In genomic region chr12:111451232-111451631, GRCh38 we compare ENCODE assay signal across 12 cellular contexts. TPM values are rescaled to one million over a fixed set of nuclear protein-coding genes. Genes with fewer than 3 reads are reported as not detected.
DNase-seq lines count a peak whose midpoint lies in the region; ATAC-seq, FAIRE-seq and TF ChIP-seq lines count a peak whose summit lies in the region.
"Had no signal": no experiment of that assay in that cellular context is flagged by ENCODE, and none has a peak within 500 bp of the region (broad histone marks: within the 10 kb centered on the region; RNA-seq: fewer than 3 reads in every experiment).

No MANE protein-coding gene starts in this region.

- H3K36me3 Mint-ChIP-seq in CD8-positive, alpha-beta memory T cell: peaks cover 0 to 85% (median 11%) of the 10 kb centered on the region in 3 donors
- H3K36me3 Mint-ChIP-seq in activated naive CD8-positive, alpha-beta T cell treated with anti-CD3 and anti-CD28 coated beads, Interleukin-2, amount 10 ng/mL, durations not matched to agents 7 days and 5 days: peaks cover 19% of the 10 kb centered on the region

- H3K27me3 ChIP-seq in A673 (replicated peaks; ENCODE audit: insufficient read depth, low read depth, low read length, poor library complexity) (no peaks in the 10 kb centered on the region), muscle layer of duodenum (ENCODE audit: low read depth, low read length) (no peaks in the 10 kb centered on the region)
- H3K27me3 ChIP-seq in CD8-positive, alpha-beta memory T cell (ENCODE audit: insufficient read depth, low read length, poor library complexity, severe bottlenecking): no peaks in the 10 kb centered on the region
- H3K27me3 ChIP-seq: neural progenitor cell, stomach had no signal

- POLR2A ChIA-PET in A673 (lab: Charles Lee; ENCODE audit: low non-redundant PET): interaction anchor here (0.5 to 0.6 kb wide), 2 partner anchors 27 to 136 kb away, joined by 3 read pairs; no protein-coding TSS in a partner anchor
- POLR2A ChIA-PET in CD8-positive, alpha-beta memory T cell (lab: Charles Lee): interaction anchor here (0.5 to 2.7 kb wide), 5 partner anchors 16 to 1132 kb away, joined by 4 to 18 read pairs (median 8); no protein-coding TSS in a partner anchor
- POLR2A ChIA-PET in activated naive CD8-positive, alpha-beta T cell treated with anti-CD3 and anti-CD28 coated beads, Interleukin-2, amount 10 ng/mL, durations not matched to agents 7 days and 5 days (lab: Charles Lee): interaction anchor here (1.1 to 3.2 kb wide), 7 partner anchors 13 to 55 kb away, joined by 3 to 30 read pairs (median 8); partner anchors contain the start of gene SH2B3

- peaks cover 0 to 2% of the 10 kb centered on the region in 2 donors for H3K27me3 Mint-ChIP-seq in CD8-positive, alpha-beta memory T cell
- no peaks in the 10 kb centered on the region for H3K27me3 Mint-ChIP-seq in activated naive CD8-positive, alpha-beta T cell treated with anti-CD3 and anti-CD28 coated beads, Interleukin-2, amount 10 ng/mL, durations not matched to agents 7 days and 5 days

- CTCF ChIA-PET in A673 (lab: Charles Lee): interaction anchor here (0.5 to 2.4 kb wide), 14 partner anchors 8 to 121 kb away, joined by 3 to 37 read pairs (median 4); partner anchors contain the start of gene SH2B3
- CTCF ChIA-PET in CD8-positive, alpha-beta memory T cell (lab: Charles Lee): interaction anchor here (1.0 to 31.7 kb wide), 14 partner anchors 10 to 85 kb away, joined by 3 to 1032 read pairs (median 6); partner anchors contain the start of genes PHETA1 and SH2B3

- BruUV-seq in A673 (replicated peaks; lab: Mats Ljungman, UMichigan): no TSS peak

- H3K36me3 ChIP-seq in A673 (ENCODE audit: insufficient read depth, low read length, poor library complexity, severe bottlenecking) (peaks cover 90% of the 10 kb centered on the region), muscle layer of duodenum (ENCODE audit: control insufficient read depth in 1 of 2, insufficient read depth in 2 of 2, low read length in 2 of 2) (peaks cover 58 to 79% of the 10 kb centered on the region in 2 donors)
- peaks cover 39% of the 10 kb centered on the region for H3K36me3 ChIP-seq in CD8-positive, alpha-beta memory T cell (ENCODE audit: insufficient read depth, low read length)
- H3K36me3 ChIP-seq: neural progenitor cell had no signal

- H3K4me3 ChIP-seq in A673 (ENCODE audit: low read depth, low read length, poor library complexity, severe bottlenecking) (no peak overlapping the region), muscle layer of duodenum (ENCODE audit: low read depth in 1 of 2, low read length in 2 of 2) (no peak overlapping the region)
- H3K4me3 ChIP-seq in CD8-positive, alpha-beta memory T cell (ENCODE audit: low read length): no peak overlapping the region
- H3K4me3 ChIP-seq: neural progenitor cell, stomach had no signal

- no peak overlapping the region for H3K4me3 Mint-ChIP-seq in CD8-positive, alpha-beta memory T cell
- no peak overlapping the region for H3K4me3 Mint-ChIP-seq in activated naive CD8-positive, alpha-beta T cell treated with anti-CD3 and anti-CD28 coated beads, Interleukin-2, amount 10 ng/mL, durations not matched to agents 7 days and 5 days
- H3K4me3 Mint-ChIP-seq: neural progenitor cell had no signal

- no peak for FAIRE-seq in frontal cortex (lab: Jason Lieb, UNC)

- no peak for TF ChIP-seq CTCF in A673 (conservative IDR thresholded peaks at IDR 0.05; ENCODE audit: low read depth, low read length)
- no peak for TF ChIP-seq CTCF in GM13976 (IDR thresholded peaks at IDR 0.05; ENCODE audit: borderline replicate concordance, control extremely low read depth, extremely low read depth, insufficient read depth, missing control alignments)

- no peaks in the 10 kb centered on the region for H3K9me3 ChIP-seq in A673 (ENCODE audit: low read depth, low read length, poor library complexity, severe bottlenecking)
- no peaks in the 10 kb centered on the region for H3K9me3 ChIP-seq in CD8-positive, alpha-beta memory T cell (ENCODE audit: low read length)
- no peaks in the 10 kb centered on the region for H3K9me3 ChIP-seq in muscle layer of duodenum (ENCODE audit: control insufficient read depth in 1 of 2, low read length in 2 of 2)
- H3K9me3 ChIP-seq: stomach had no signal

- H3K4me1 ChIP-seq in A673 (ENCODE audit: insufficient read depth, low read length, poor library complexity, severe bottlenecking) (peaks cover 52% of the 10 kb centered on the region), muscle layer of duodenum (ENCODE audit: control insufficient read depth in 1 of 2, insufficient read depth in 2 of 2, low read length in 2 of 2) (peaks cover 15 to 26% of the 10 kb centered on the region in 2 donors)
- H3K4me1 ChIP-seq in CD8-positive, alpha-beta memory T cell (ENCODE audit: insufficient read depth, low read length): peaks cover 17% of the 10 kb centered on the region
- H3K4me1 ChIP-seq: neural progenitor cell had no signal

- H3K9me3 Mint-ChIP-seq in CD8-positive, alpha-beta memory T cell: no peaks in the 10 kb centered on the region
- H3K9me3 Mint-ChIP-seq in activated naive CD8-positive, alpha-beta T cell treated with anti-CD3 and anti-CD28 coated beads, Interleukin-2, amount 10 ng/mL, durations not matched to agents 7 days and 5 days: no peaks in the 10 kb centered on the region
- H3K9me3 Mint-ChIP-seq: neural progenitor cell had no signal

- H3K4me1 Mint-ChIP-seq in CD8-positive, alpha-beta memory T cell: peaks cover 43 to 54% (median 45%) of the 10 kb centered on the region in 3 donors
- H3K4me1 Mint-ChIP-seq in activated naive CD8-positive, alpha-beta T cell treated with anti-CD3 and anti-CD28 coated beads, Interleukin-2, amount 10 ng/mL, durations not matched to agents 7 days and 5 days: peaks cover 36% of the 10 kb centered on the region

- peak; percentile 23 for ATAC-seq in activated naive CD8-positive, alpha-beta T cell treated with anti-CD3 and anti-CD28 coated beads, Interleukin-2, amount 10 ng/mL, durations not matched to agents 7 days and 5 days (ENCODE audit: low read depth)

- peak overlapping the region; percentile 65 for H3K27ac ChIP-seq in A673 (ENCODE audit: low read depth, low read length, poor library complexity, severe bottlenecking)
- no peak overlapping the region for H3K27ac ChIP-seq in CD8-positive, alpha-beta memory T cell (ENCODE audit: low read depth, low read length)
- H3K27ac ChIP-seq in muscle layer of duodenum (ENCODE audit: low read length): peak overlapping the region; percentile 3
- H3K27ac ChIP-seq: neural progenitor cell had no signal

- DNase-seq in A673 (ENCODE audit: low spot score) (no peak), NCI-H526 (lab: John Stamatoyannopoulos, UW) (no peak), GM13976 (ENCODE audit: low spot score) (no peak), frontal cortex (ENCODE audit: low spot score in 2 of 2) (no peak), HPDE6-E6E7 (ENCODE audit: extremely low spot score) (no peak)
- no peak for DNase-seq in CD8-positive, alpha-beta memory T cell
- no peak for DNase-seq in activated naive CD8-positive, alpha-beta T cell treated with anti-CD3 and anti-CD28 coated beads, Interleukin-2, amount 10 ng/mL, durations not matched to agents 7 days and 5 days
- DNase-seq: activated CD4-positive, CD25-positive, alpha-beta regulatory T cell; activated naive CD4-positive, alpha-beta T cell treated with anti-CD3 and anti-CD28 coated beads, Interleukin-2, amount 50 U/mL, for 16 hours had no signal

- intact Hi-C loops in A673 (cut with micrococcal nuclease; ENCODE audit: unreplicated experiment): loop anchor here (1.0 to 2.0 kb wide), 3 partner anchors 46 to 120 kb away; partner anchors contain the start of gene SH2B3

- peak overlapping the region; percentile 22 to 98 (median 84) for H3K27ac Mint-ChIP-seq in CD8-positive, alpha-beta memory T cell
- H3K27ac Mint-ChIP-seq in activated naive CD8-positive, alpha-beta T cell treated with anti-CD3 and anti-CD28 coated beads, Interleukin-2, amount 10 ng/mL, durations not matched to agents 7 days and 5 days: peak overlapping the region; percentile 77
- H3K27ac Mint-ChIP-seq: neural progenitor cell had no signal

- in situ Hi-C loops in GM13976 (cut with MboI; ENCODE audit: low sequenced_read_pairs, unreplicated experiment): no loop called here

RNA-seq across cellular contexts. Expression of gene SH2B3, which starts 45.5 kb away (rescaled TPM):
- total RNA-seq in A673 (2021) (109 and 133 TPM in 2 replicates), frontal cortex (2.4 TPM)
- total RNA-seq in CD8-positive, alpha-beta memory T cell: 10 to 100 TPM; 46.8 to 48.9 TPM
- 11.1 TPM for polyA plus RNA-seq in CD8-positive, alpha-beta memory T cell
- 10 to 100 TPM; 40.7 to 44.5 TPM for total RNA-seq in activated naive CD8-positive, alpha-beta T cell treated with anti-CD3 and anti-CD28 coated beads, Interleukin-2, amount 10 ng/mL, durations not matched to agents 7 days and 5 days

Comparison
In these comparisons a context has a peak if more than half of its experiments do, and no peak if none do; other contexts are left out.
1. RNA of gene SH2B3, which starts 45.5 kb away (total RNA-seq): 109 to 133 TPM in A673, 46.8 to 48.9 TPM in CD8-positive, alpha-beta memory T cell and 40.7 to 44.5 TPM in activated naive CD8-positive, alpha-beta T cell treated with anti-CD3 and anti-CD28 coated beads, Interleukin-2, amount 10 ng/mL, durations not matched to agents 7 days and 5 days; 2.4 TPM in frontal cortex (single experiment); every median in the first group is over 10 times any median in the second.